Comparison of ENCODE assay signal across 10 cellular contexts in genomic region chr17:74442291-74442669, GRCh38. TPM values are rescaled to one million over a fixed set of nuclear protein-coding genes. Genes with fewer than 3 reads are reported as not detected.
DNase-seq lines count a peak whose midpoint lies in the region; ATAC-seq, FAIRE-seq and TF ChIP-seq lines count a peak whose summit lies in the region.
"Had no signal": no experiment of that assay in that cellular context is flagged by ENCODE, and none has a peak within 500 bp of the region (broad histone marks: within the 10 kb centered on the region; RNA-seq: fewer than 3 reads in every experiment).

No MANE protein-coding gene starts in this region.

- no peak for TF ChIP-seq CTCF in astrocyte (IDR thresholded peaks at IDR 0.05; ENCODE audit: insufficient read depth, low read depth, low read length)
- no peak for TF ChIP-seq CTCF in right lobe of liver (IDR thresholded peaks at IDR 0.05)
- no peak for TF ChIP-seq CTCF in chondrocyte (IDR thresholded peaks at IDR 0.05)

- H3K36me3 Mint-ChIP-seq in astrocyte (ENCODE audit: low read depth, unreplicated experiment): peaks cover 37% of the 10 kb centered on the region
- H3K36me3 Mint-ChIP-seq in stimulated activated naive B cell treated with anti-CD40 and anti-IgM and Interleukin-4, amounts not matched to agents 10 μg/mL and 1 μg/mL and 100 μg/mL, for 72 hours: peaks cover 15 to 21% of the 10 kb centered on the region in 2 donors
- H3K36me3 Mint-ChIP-seq in chondrocyte (ENCODE audit: low read depth): peaks cover 14% of the 10 kb centered on the region
- H3K36me3 Mint-ChIP-seq in activated T-helper 2 cell treated with anti-CD3 and anti-CD28 coated beads, Interferon-gamma antibody, Interleukin-2, Interleukin-4, amounts not matched to agents 10 μg/mL and 5 μg/mL and 100 μg/mL, durations not matched to agents 14 hours and 24 hours and 36 hours (ENCODE audit: low read depth): no peaks in the 10 kb centered on the region

- H3K27me3 Mint-ChIP-seq in astrocyte (ENCODE audit: low read depth, unreplicated experiment) (no peaks in the 10 kb centered on the region), chondrocyte (ENCODE audit: low read depth) (no peaks in the 10 kb centered on the region)
- peaks cover 8 to 9% of the 10 kb centered on the region in 2 donors for H3K27me3 Mint-ChIP-seq in stimulated activated naive B cell treated with anti-CD40 and anti-IgM and Interleukin-4, amounts not matched to agents 10 μg/mL and 1 μg/mL and 100 μg/mL, for 72 hours
- H3K27me3 Mint-ChIP-seq in activated T-helper 2 cell treated with anti-CD3 and anti-CD28 coated beads, Interferon-gamma antibody, Interleukin-2, Interleukin-4, amounts not matched to agents 10 μg/mL and 5 μg/mL and 100 μg/mL, durations not matched to agents 14 hours and 24 hours and 36 hours (ENCODE audit: low read depth): peaks cover 2% of the 10 kb centered on the region

- peaks cover 4% of the 10 kb centered on the region for H3K4me1 ChIP-seq in astrocyte (ENCODE audit: insufficient read depth, low read length)
- H3K4me1 ChIP-seq in right lobe of liver: peaks cover 0 to 94% (median 44%) of the 10 kb centered on the region in 4 donors

- H3K27me3 ChIP-seq in astrocyte (ENCODE audit: insufficient read depth, low read length) (no peaks in the 10 kb centered on the region), right lobe of liver (no peaks in the 10 kb centered on the region)

- DNase-seq in ELF-1 (ENCODE audit: low read depth, low spot score) (peak; percentile 30), astrocyte (ENCODE audit: low read depth) (no peak), right lobe of liver (no peak), HuH-7 (ENCODE audit: low spot score) (no peak), chondrocyte (ENCODE audit: low spot score) (no peak)
- no peak for DNase-seq in stimulated activated naive B cell treated with anti-CD40 and anti-IgM and Interleukin-4, amounts not matched to agents 10 μg/mL and 1 μg/mL and 100 μg/mL, for 72 hours
- no peak for DNase-seq in activated CD4-positive, alpha-beta T cell treated with anti-CD3 and anti-CD28 coated beads, Interleukin-2, amount 50 U/mL, for 1 hour
- DNase-seq in activated T-helper 2 cell treated with anti-CD3 and anti-CD28 coated beads, Interferon-gamma antibody, Interleukin-2, Interleukin-4, amounts not matched to agents 10 μg/mL and 5 μg/mL and 100 μg/mL, durations not matched to agents 14 hours and 24 hours and 36 hours (ENCODE audit: low spot score): no peak

- H3K4me3 ChIP-seq in astrocyte (ENCODE audit: insufficient read depth, low read depth, low read length) (no peak overlapping the region), right lobe of liver (peak overlapping the region in 1 of 3 donors; percentile 53)
- H3K4me3 ChIP-seq: K562 had no signal

- WGBS in right lobe of liver (ENCODE audit: insufficient coverage, low coverage, low lambda C conversion rate, missing lambda C conversion rate): 46% methylated on average over 3 of the region's 6 CpGs

- peak overlapping the region; percentile 53 for H3K27ac Mint-ChIP-seq in astrocyte (ENCODE audit: unreplicated experiment)
- peak overlapping the region; percentile 93 for H3K27ac Mint-ChIP-seq in stimulated activated naive B cell treated with anti-CD40 and anti-IgM and Interleukin-4, amounts not matched to agents 10 μg/mL and 1 μg/mL and 100 μg/mL, for 72 hours
- no peak overlapping the region for H3K27ac Mint-ChIP-seq in chondrocyte (ENCODE audit: unreplicated experiment)
- no peak overlapping the region for H3K27ac Mint-ChIP-seq in activated T-helper 2 cell treated with anti-CD3 and anti-CD28 coated beads, Interferon-gamma antibody, Interleukin-2, Interleukin-4, amounts not matched to agents 10 μg/mL and 5 μg/mL and 100 μg/mL, durations not matched to agents 14 hours and 24 hours and 36 hours

- H3K4me2 ChIP-seq in astrocyte (ENCODE audit: low read length): no peak overlapping the region

- no peak for TF ChIP-seq POLR2A in right lobe of liver (IDR thresholded peaks at IDR 0.05)

- H3K4me1 Mint-ChIP-seq in astrocyte (ENCODE audit: low read depth, unreplicated experiment) (peaks cover 6% of the 10 kb centered on the region), chondrocyte (ENCODE audit: low read depth) (peaks cover 35% of the 10 kb centered on the region)
- H3K4me1 Mint-ChIP-seq in stimulated activated naive B cell treated with anti-CD40 and anti-IgM and Interleukin-4, amounts not matched to agents 10 μg/mL and 1 μg/mL and 100 μg/mL, for 72 hours: peaks cover 19 to 48% of the 10 kb centered on the region in 2 donors
- H3K4me1 Mint-ChIP-seq in activated T-helper 2 cell treated with anti-CD3 and anti-CD28 coated beads, Interferon-gamma antibody, Interleukin-2, Interleukin-4, amounts not matched to agents 10 μg/mL and 5 μg/mL and 100 μg/mL, durations not matched to agents 14 hours and 24 hours and 36 hours (ENCODE audit: low read depth): no peaks in the 10 kb centered on the region

- H3K4me3 Mint-ChIP-seq in astrocyte (ENCODE audit: unreplicated experiment) (no peak overlapping the region), chondrocyte (ENCODE audit: unreplicated experiment) (no peak overlapping the region)
- no peak overlapping the region for H3K4me3 Mint-ChIP-seq in stimulated activated naive B cell treated with anti-CD40 and anti-IgM and Interleukin-4, amounts not matched to agents 10 μg/mL and 1 μg/mL and 100 μg/mL, for 72 hours
- no peak overlapping the region for H3K4me3 Mint-ChIP-seq in activated T-helper 2 cell treated with anti-CD3 and anti-CD28 coated beads, Interferon-gamma antibody, Interleukin-2, Interleukin-4, amounts not matched to agents 10 μg/mL and 5 μg/mL and 100 μg/mL, durations not matched to agents 14 hours and 24 hours and 36 hours (ENCODE audit: low read depth)

- no peak overlapping the region for H3K9ac ChIP-seq in astrocyte (ENCODE audit: low read length)

- H3K9me3 Mint-ChIP-seq in astrocyte (ENCODE audit: unreplicated experiment): peaks cover 7% of the 10 kb centered on the region
- H3K9me3 Mint-ChIP-seq in stimulated activated naive B cell treated with anti-CD40 and anti-IgM and Interleukin-4, amounts not matched to agents 10 μg/mL and 1 μg/mL and 100 μg/mL, for 72 hours: peaks cover 10 to 13% of the 10 kb centered on the region in 2 donors
- H3K9me3 Mint-ChIP-seq in chondrocyte (ENCODE audit: low read depth): peaks cover 9% of the 10 kb centered on the region
- peaks cover 8% of the 10 kb centered on the region for H3K9me3 Mint-ChIP-seq in activated T-helper 2 cell treated with anti-CD3 and anti-CD28 coated beads, Interferon-gamma antibody, Interleukin-2, Interleukin-4, amounts not matched to agents 10 μg/mL and 5 μg/mL and 100 μg/mL, durations not matched to agents 14 hours and 24 hours and 36 hours

- no peaks in the 10 kb centered on the region for H3K36me3 ChIP-seq in astrocyte (ENCODE audit: insufficient read depth, low read length)
- peaks cover 0 to 11% (median 3%) of the 10 kb centered on the region in 4 donors for H3K36me3 ChIP-seq in right lobe of liver

- H3K9me3 ChIP-seq in astrocyte (ENCODE audit: insufficient read depth, low read depth, low read length) (no peaks in the 10 kb centered on the region), right lobe of liver (no peaks in the 10 kb centered on the region)

- no peak for FAIRE-seq in astrocyte (lab: Jason Lieb, UNC)
- FAIRE-seq: K562 had no signal

- ATAC-seq in right lobe of liver: no peak
- no peak for ATAC-seq in stimulated activated naive B cell treated with anti-CD40 and anti-IgM and Interleukin-4, amounts not matched to agents 10 μg/mL and 1 μg/mL and 100 μg/mL, for 72 hours (replicated peaks)

- H3K27ac ChIP-seq in astrocyte (ENCODE audit: low read depth, low read length) (no peak overlapping the region), right lobe of liver (peak overlapping the region; percentile 83 to 99 (median 88))

- H2AFZ ChIP-seq in astrocyte (ENCODE audit: low read depth, low read length): no peak overlapping the region

- no peaks in the 10 kb centered on the region for H4K20me1 ChIP-seq in astrocyte (ENCODE audit: insufficient read depth, low read length)

- H3K79me2 ChIP-seq in astrocyte (ENCODE audit: insufficient read depth, low read length): no peaks in the 10 kb centered on the region

- intact Hi-C loops in right lobe of liver (cut with DNase I): no loop called here
- intact Hi-C loops in activated T-helper 2 cell treated with anti-CD3 and anti-CD28 coated beads, Interferon-gamma antibody, Interleukin-2, Interleukin-4, amounts not matched to agents 10 μg/mL and 5 μg/mL and 100 μg/mL, durations not matched to agents 14 hours and 24 hours and 36 hours (cut with micrococcal nuclease): no loop called here

RNA-seq across cellular contexts. Expression of gene GPRC5C, which starts 10.4 kb away (rescaled TPM):
- 65.3 and 70.4 TPM in 2 replicates for total RNA-seq in astrocyte
- 100 to 1,000 TPM; 120 to 215 (median 131) TPM for total RNA-seq in right lobe of liver
- total RNA-seq in chondrocyte: 18.0 to 47.8 TPM (median 47.0 TPM) in 3 replicates
- 0.44 and 0.89 TPM in 2 replicates for total RNA-seq in activated T-helper 2 cell treated with anti-CD3 and anti-CD28 coated beads, Interferon-gamma antibody, Interleukin-2, Interleukin-4, amounts not matched to agents 10 μg/mL and 5 μg/mL and 100 μg/mL, durations not matched to agents 14 hours and 24 hours and 36 hours
- total RNA-seq: T-helper 2 cell treated with Interferon-gamma antibody and Interleukin-4, amounts not matched to agents 100 ng/mL and 5 ng/mL, for 36 hours had no signal

RNA-seq across cellular contexts. Expression of gene CD300A, which starts 24.2 kb away (rescaled TPM):
- total RNA-seq in astrocyte (not detected in 2 replicates), right lobe of liver (10 to 100 TPM in 1 of 6 experiments, 1 to 10 TPM in 5; 4.8 to 16.6 (median 6.6) TPM), chondrocyte (not detected in 3 replicates)
- total RNA-seq in activated T-helper 2 cell treated with anti-CD3 and anti-CD28 coated beads, Interferon-gamma antibody, Interleukin-2, Interleukin-4, amounts not matched to agents 10 μg/mL and 5 μg/mL and 100 μg/mL, durations not matched to agents 14 hours and 24 hours and 36 hours: 16.6 and 16.7 TPM in 2 replicates

Comparison
In these comparisons a context has a peak if more than half of its experiments do, and no peak if none do; other contexts are left out.
1. H3K27ac Mint-ChIP-seq: peak in astrocyte (single experiment) and stimulated activated naive B cell treated with anti-CD40 and anti-IgM and Interleukin-4, amounts not matched to agents 10 μg/mL and 1 μg/mL and 100 μg/mL, for 72 hours (single experiment); none in chondrocyte (single experiment) and activated T-helper 2 cell treated with anti-CD3 and anti-CD28 coated beads, Interferon-gamma antibody, Interleukin-2, Interleukin-4, amounts not matched to agents 10 μg/mL and 5 μg/mL and 100 μg/mL, durations not matched to agents 14 hours and 24 hours and 36 hours (single experiment).
2. RNA of gene GPRC5C, which starts 10.4 kb away (total RNA-seq): 120 to 215 TPM in right lobe of liver, 65.3 to 70.4 TPM in astrocyte and 18.0 to 47.8 TPM in chondrocyte; 0.44 to 0.89 TPM in activated T-helper 2 cell treated with anti-CD3 and anti-CD28 coated beads, Interferon-gamma antibody, Interleukin-2, Interleukin-4, amounts not matched to agents 10 μg/mL and 5 μg/mL and 100 μg/mL, durations not matched to agents 14 hours and 24 hours and 36 hours; every median in the first group is over 10 times any median in the second.